Comparison of ENCODE assay signal across 31 cellular contexts in the genomic region with DNA sequence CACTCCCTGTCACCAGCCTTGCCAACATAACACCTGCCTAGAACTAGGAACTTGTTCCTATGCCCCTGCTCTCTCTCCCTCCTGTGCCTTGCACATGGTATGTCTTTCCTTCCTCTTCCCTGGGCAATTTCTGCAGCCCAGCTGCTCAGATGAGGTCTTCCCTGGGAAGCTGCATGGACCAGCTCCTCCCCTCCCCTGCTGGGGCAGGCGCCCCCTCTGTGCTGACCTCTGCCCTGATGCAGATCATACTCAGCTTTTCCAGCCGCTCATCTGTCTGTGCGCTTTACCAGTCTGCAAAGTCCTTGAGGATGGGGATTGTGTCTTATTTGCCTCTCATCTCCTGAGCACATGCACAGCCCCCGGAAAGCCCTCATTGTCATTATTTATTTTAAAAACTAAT.
"Had no signal": no experiment of that assay in that cellular context is flagged by ENCODE, and none has a peak within 500 bp of the region (broad histone marks: within the 10 kb centered on the region; RNA-seq: fewer than 3 reads in every experiment).

No MANE protein-coding gene starts in this region.

- H3K36me3 ChIP-seq: adrenal gland, brain microvascular endothelial cell, gastroesophageal sphincter, left lung, lower lobe of right lung, pancreas, upper lobe of left lung, vagina had no signal

- H3K27me3 ChIP-seq: adrenal gland, ascending aorta, brain microvascular endothelial cell, gastroesophageal sphincter, heart left ventricle, left lung, pancreas, upper lobe of left lung, vagina had no signal

- H3K9me3 Mint-ChIP-seq: activated CD4-positive, alpha-beta memory T cell treated with anti-CD3 and anti-CD28 coated beads for 36 hours; activated CD4-positive, alpha-beta T cell treated with anti-CD3 and anti-CD28 coated beads, Interleukin-2, amount 10 ng/mL, durations not matched to agents 24 days and 14 days; activated naive CD4-positive, alpha-beta T cell treated with anti-CD3 and anti-CD28 coated beads for 36 hours; activated naive CD8-positive, alpha-beta T cell treated with anti-CD3 and anti-CD28 coated beads for 36 hours; activated T-helper 1 cell treated with anti-CD3 and anti-CD28 coated beads, Interleukin-12 subunit alpha, Interleukin-12 subunit beta, Interleukin-2, Interleukin-4 antibody, amounts not matched to agents 30 ng/mL and 10 ng/mL and 1 ng/mL, durations not matched to agents 14 hours and 24 hours and 36 hours; effector memory CD8-positive, alpha-beta T cell; natural killer cell treated with Interleukin-12 subunit alpha and Interleukin-12 subunit beta and Interleukin-15 and Interleukin-18, amount 100 ng/mL, for 72 hours; stimulated activated effector memory CD8-positive, alpha-beta T cell treated with anti-CD3 and anti-CD28 coated beads, Interleukin-12 subunit alpha, Interleukin-12 subunit beta, amount 100 ng/mL, for 72 hours; stimulated activated naive CD8-positive, alpha-beta T cell treated with anti-CD3 and anti-CD28 coated beads, Interleukin-15, amount 100 ng/mL, for 72 hours had no signal

- H3K4me1 ChIP-seq: ascending aorta had no signal

- H3K36me3 Mint-ChIP-seq: activated CD4-positive, alpha-beta memory T cell treated with anti-CD3 and anti-CD28 coated beads for 36 hours; activated naive CD8-positive, alpha-beta T cell treated with anti-CD3 and anti-CD28 coated beads for 36 hours; natural killer cell treated with Interleukin-12 subunit alpha and Interleukin-12 subunit beta and Interleukin-15 and Interleukin-18, amount 100 ng/mL, for 72 hours; stimulated activated effector memory CD8-positive, alpha-beta T cell treated with anti-CD3 and anti-CD28 coated beads, Interleukin-12 subunit alpha, Interleukin-12 subunit beta, amount 100 ng/mL, for 72 hours had no signal

- H3K4me3 ChIP-seq: adrenal gland, ascending aorta, gastroesophageal sphincter, heart left ventricle, left lung, lower lobe of right lung, pancreas, skin epidermis, upper lobe of left lung, vagina had no signal

- H3K9me3 ChIP-seq: adrenal gland, ascending aorta, gastroesophageal sphincter, heart left ventricle, left lung, lower lobe of right lung, pancreas, upper lobe of left lung, vagina had no signal

- H3K4me3 Mint-ChIP-seq: activated CD4-positive, alpha-beta memory T cell treated with anti-CD3 and anti-CD28 coated beads for 36 hours; activated CD4-positive, alpha-beta T cell treated with anti-CD3 and anti-CD28 coated beads, Interleukin-2, amount 10 ng/mL, durations not matched to agents 24 days and 14 days; activated naive CD4-positive, alpha-beta T cell treated with anti-CD3 and anti-CD28 coated beads for 36 hours; activated naive CD8-positive, alpha-beta T cell treated with anti-CD3 and anti-CD28 coated beads for 36 hours; activated T-helper 1 cell treated with anti-CD3 and anti-CD28 coated beads, Interleukin-12 subunit alpha, Interleukin-12 subunit beta, Interleukin-2, Interleukin-4 antibody, amounts not matched to agents 30 ng/mL and 10 ng/mL and 1 ng/mL, durations not matched to agents 14 hours and 24 hours and 36 hours; effector memory CD8-positive, alpha-beta T cell; natural killer cell treated with Interleukin-12 subunit alpha and Interleukin-12 subunit beta and Interleukin-15 and Interleukin-18, amount 100 ng/mL, for 72 hours; stimulated activated effector memory CD8-positive, alpha-beta T cell treated with anti-CD3 and anti-CD28 coated beads, Interleukin-12 subunit alpha, Interleukin-12 subunit beta, amount 100 ng/mL, for 72 hours; stimulated activated naive CD8-positive, alpha-beta T cell treated with anti-CD3 and anti-CD28 coated beads, Interleukin-15, amount 100 ng/mL, for 72 hours had no signal

- H3K27ac Mint-ChIP-seq: activated CD4-positive, alpha-beta memory T cell treated with anti-CD3 and anti-CD28 coated beads for 36 hours; activated CD4-positive, alpha-beta T cell treated with anti-CD3 and anti-CD28 coated beads, Interleukin-2, amount 10 ng/mL, durations not matched to agents 24 days and 14 days; activated naive CD4-positive, alpha-beta T cell treated with anti-CD3 and anti-CD28 coated beads for 36 hours; activated naive CD8-positive, alpha-beta T cell treated with anti-CD3 and anti-CD28 coated beads for 36 hours; activated T-helper 1 cell treated with anti-CD3 and anti-CD28 coated beads, Interleukin-12 subunit alpha, Interleukin-12 subunit beta, Interleukin-2, Interleukin-4 antibody, amounts not matched to agents 30 ng/mL and 10 ng/mL and 1 ng/mL, durations not matched to agents 14 hours and 24 hours and 36 hours; effector memory CD8-positive, alpha-beta T cell; natural killer cell treated with Interleukin-12 subunit alpha and Interleukin-12 subunit beta and Interleukin-15 and Interleukin-18, amount 100 ng/mL, for 72 hours; stimulated activated effector memory CD8-positive, alpha-beta T cell treated with anti-CD3 and anti-CD28 coated beads, Interleukin-12 subunit alpha, Interleukin-12 subunit beta, amount 100 ng/mL, for 72 hours; stimulated activated naive CD8-positive, alpha-beta T cell treated with anti-CD3 and anti-CD28 coated beads, Interleukin-15, amount 100 ng/mL, for 72 hours had no signal

- H3K27ac ChIP-seq: ascending aorta, brain microvascular endothelial cell, gastroesophageal sphincter, heart left ventricle, left lung, lower lobe of right lung, skin epidermis, upper lobe of left lung, vagina, VCaP had no signal

- DNase-seq: activated CD4-positive, alpha-beta memory T cell treated with anti-CD3 and anti-CD28 coated beads for 36 hours; activated CD4-positive, alpha-beta T cell treated with anti-CD3 and anti-CD28 coated beads, Interleukin-2, amount 10 ng/mL, durations not matched to agents 24 days and 14 days; activated CD8-positive, alpha-beta memory T cell treated with anti-CD3 and anti-CD28 coated beads, Interleukin-2, amount 50 U/mL, for 4 hours; activated effector memory CD4-positive, alpha-beta T cell treated with anti-CD3 and anti-CD28 coated beads, Interleukin-2, amount 50 U/mL, for 16 hours; activated naive CD4-positive, alpha-beta T cell treated with anti-CD3 and anti-CD28 coated beads for 36 hours; activated naive CD8-positive, alpha-beta T cell treated with anti-CD3 and anti-CD28 coated beads for 36 hours; activated T-cell treated with anti-CD3 and anti-CD28 coated beads, Interleukin-2, amount 50 U/mL, for 1 hour; brain microvascular endothelial cell; cortex of kidney; effector memory CD8-positive, alpha-beta T cell; heart left ventricle; left lung; lower lobe of right lung; mesenchymal stem cell; nucleus accumbens; pancreas; stimulated activated CD4-positive, alpha-beta T cell treated with anti-CD3 and anti-CD28 coated beads, Interleukin-4, amount 100 ng/mL, for 24 hours; stimulated activated naive CD8-positive, alpha-beta T cell treated with anti-CD3 and anti-CD28 coated beads, Interleukin-15, amount 100 ng/mL, for 72 hours; substantia nigra; T-helper 9 cell; upper lobe of left lung had no signal

- ATAC-seq: effector memory CD8-positive, alpha-beta T cell; gastroesophageal sphincter; heart left ventricle; left lung; lower lobe of right lung; natural killer cell treated with Interleukin-12 subunit alpha and Interleukin-12 subunit beta and Interleukin-15 and Interleukin-18, amount 100 ng/mL, for 72 hours; sciatic nerve; stimulated activated effector memory CD8-positive, alpha-beta T cell treated with anti-CD3 and anti-CD28 coated beads, Interleukin-12 subunit alpha, Interleukin-12 subunit beta, amount 100 ng/mL, for 72 hours; stimulated activated naive CD8-positive, alpha-beta T cell treated with anti-CD3 and anti-CD28 coated beads, Interleukin-15, amount 100 ng/mL, for 72 hours had no signal

- H3K27me3 Mint-ChIP-seq: activated naive CD8-positive, alpha-beta T cell treated with anti-CD3 and anti-CD28 coated beads for 36 hours had no signal
